Comparison of ENCODE assay signal across 1 cellular context in genomic region chr12:65602579-65603295, GRCh38.
TF ChIP-seq lines count a peak whose summit lies in the region.

No MANE protein-coding gene starts in this region.

TF ChIP-seq in HEK293, 187 proteins besides CTCF, POLR2A, EP300 and RAD21 (continued from another document and continues in another):
- TF ChIP-seq, protein P1, sequence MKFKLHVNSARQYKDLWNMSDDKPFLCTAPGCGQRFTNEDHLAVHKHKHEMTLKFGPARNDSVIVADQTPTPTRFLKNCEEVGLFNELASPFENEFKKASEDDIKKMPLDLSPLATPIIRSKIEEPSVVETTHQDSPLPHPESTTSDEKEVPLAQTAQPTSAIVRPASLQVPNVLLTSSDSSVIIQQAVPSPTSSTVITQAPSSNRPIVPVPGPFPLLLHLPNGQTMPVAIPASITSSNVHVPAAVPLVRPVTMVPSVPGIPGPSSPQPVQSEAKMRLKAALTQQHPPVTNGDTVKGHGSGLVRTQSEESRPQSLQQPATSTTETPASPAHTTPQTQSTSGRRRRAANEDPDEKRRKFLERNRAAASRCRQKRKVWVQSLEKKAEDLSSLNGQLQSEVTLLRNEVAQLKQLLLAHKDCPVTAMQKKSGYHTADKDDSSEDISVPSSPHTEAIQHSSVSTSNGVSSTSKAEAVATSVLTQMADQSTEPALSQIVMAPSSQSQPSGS (tag by site-specific recombination; IDR thresholded peaks at IDR 0.05; ENCODE audit: low read depth), result no peak
- no peak for TF ChIP-seq ZNF677 (tag by site-specific recombination; IDR thresholded peaks at IDR 0.05)
- 0 out of 2 replicates have a peak, but pooled peaks have one; percentile 16 for TF ChIP-seq ZBTB20 (tag by site-specific recombination; IDR thresholded peaks at IDR 0.05)
- no peak for TF ChIP-seq YY1 (tag by site-specific recombination; IDR thresholded peaks at IDR 0.05)
- TF ChIP-seq ZNF555 (tag by site-specific recombination; conservative IDR thresholded peaks at IDR 0.05), result no peak
- no peak for TF ChIP-seq PBX3 (CRISPR knock-in tag; IDR thresholded peaks at IDR 0.05)
- TF ChIP-seq ZNF548 (tag by site-specific recombination; IDR thresholded peaks at IDR 0.05), result no peak
- no peak for TF ChIP-seq ZNF596 (tag by site-specific recombination; IDR thresholded peaks at IDR 0.05)
- peak; percentile 85 for TF ChIP-seq ZNF629 (tag by site-specific recombination; IDR thresholded peaks at IDR 0.05)
- TF ChIP-seq ZNF184 (tag by site-specific recombination; IDR thresholded peaks at IDR 0.05), result no peak; the same call in 1 of the 2 replicates
- no peak for TF ChIP-seq ZNF214 (tag by site-specific recombination; IDR thresholded peaks at IDR 0.05; ENCODE audit: borderline replicate concordance)
- TF ChIP-seq REPIN1 (tag by site-specific recombination; IDR thresholded peaks at IDR 0.05; ENCODE audit: low read depth), result no peak
- TF ChIP-seq ZNF391 (tag by site-specific recombination; IDR thresholded peaks at IDR 0.05; ENCODE audit: borderline replicate concordance, low read depth), result no peak
- TF ChIP-seq ZNF341 (tag by site-specific recombination; IDR thresholded peaks at IDR 0.05; ENCODE audit: low read depth), result peak; percentile 84
- TF ChIP-seq, protein P2, sequence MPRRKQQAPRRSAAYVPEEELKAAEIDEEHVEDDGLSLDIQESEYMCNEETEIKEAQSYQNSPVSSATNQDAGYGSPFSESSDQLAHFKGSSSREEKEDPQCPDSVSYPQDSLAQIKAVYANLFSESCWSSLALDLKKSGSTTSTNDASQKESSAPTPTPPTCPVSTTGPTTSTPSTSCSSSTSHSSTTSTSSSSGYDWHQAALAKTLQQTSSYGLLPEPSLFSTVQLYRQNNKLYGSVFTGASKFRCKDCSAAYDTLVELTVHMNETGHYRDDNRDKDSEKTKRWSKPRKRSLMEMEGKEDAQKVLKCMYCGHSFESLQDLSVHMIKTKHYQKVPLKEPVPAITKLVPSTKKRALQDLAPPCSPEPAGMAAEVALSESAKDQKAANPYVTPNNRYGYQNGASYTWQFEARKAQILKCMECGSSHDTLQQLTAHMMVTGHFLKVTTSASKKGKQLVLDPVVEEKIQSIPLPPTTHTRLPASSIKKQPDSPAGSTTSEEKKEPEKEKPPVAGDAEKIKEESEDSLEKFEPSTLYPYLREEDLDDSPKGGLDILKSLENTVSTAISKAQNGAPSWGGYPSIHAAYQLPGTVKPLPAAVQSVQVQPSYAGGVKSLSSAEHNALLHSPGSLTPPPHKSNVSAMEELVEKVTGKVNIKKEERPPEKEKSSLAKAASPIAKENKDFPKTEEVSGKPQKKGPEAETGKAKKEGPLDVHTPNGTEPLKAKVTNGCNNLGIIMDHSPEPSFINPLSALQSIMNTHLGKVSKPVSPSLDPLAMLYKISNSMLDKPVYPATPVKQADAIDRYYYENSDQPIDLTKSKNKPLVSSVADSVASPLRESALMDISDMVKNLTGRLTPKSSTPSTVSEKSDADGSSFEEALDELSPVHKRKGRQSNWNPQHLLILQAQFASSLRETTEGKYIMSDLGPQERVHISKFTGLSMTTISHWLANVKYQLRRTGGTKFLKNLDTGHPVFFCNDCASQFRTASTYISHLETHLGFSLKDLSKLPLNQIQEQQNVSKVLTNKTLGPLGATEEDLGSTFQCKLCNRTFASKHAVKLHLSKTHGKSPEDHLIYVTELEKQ (tag by site-specific recombination; IDR thresholded peaks at IDR 0.05; ENCODE audit: borderline replicate concordance), result 0 out of 2 replicates have a peak, but pooled peaks have one; percentile 32
- peak; percentile 58 for TF ChIP-seq KLF9 (tag by site-specific recombination; IDR thresholded peaks at IDR 0.05; ENCODE audit: low read depth)
- no peak; the same call in 1 of the 2 replicates for TF ChIP-seq ZNF518A (tag by site-specific recombination; conservative IDR thresholded peaks at IDR 0.05; ENCODE audit: low read depth)
- TF ChIP-seq SP2 (tag by site-specific recombination; IDR thresholded peaks at IDR 0.05), result 0 out of 2 replicates have a peak, but pooled peaks have one; percentile 40
- TF ChIP-seq FEZF1 (tag by site-specific recombination; IDR thresholded peaks at IDR 0.05), result peak; percentile 93
- no peak for TF ChIP-seq ZNF747 (tag by site-specific recombination; IDR thresholded peaks at IDR 0.05)
- TF ChIP-seq ZNF211 (tag by site-specific recombination; IDR thresholded peaks at IDR 0.05; ENCODE audit: low read depth), result no peak
- TF ChIP-seq ZBTB48 (tag by site-specific recombination; IDR thresholded peaks at IDR 0.05), result no peak
- peak; percentile 65; the same call in 1 of the 2 replicates for TF ChIP-seq ZNF843 (tag by site-specific recombination; IDR thresholded peaks at IDR 0.05)
- TF ChIP-seq ZIC2 (tag by site-specific recombination; IDR thresholded peaks at IDR 0.05), result no peak
- no peak for TF ChIP-seq ZNF311 (tag by site-specific recombination; IDR thresholded peaks at IDR 0.05; ENCODE audit: borderline replicate concordance)
- TF ChIP-seq ZBTB10 (tag by site-specific recombination; IDR thresholded peaks at IDR 0.05), result no peak
- no peak; the same call in 1 of the 2 replicates for TF ChIP-seq ZNF362 (tag by site-specific recombination; IDR thresholded peaks at IDR 0.05)
- no peak for TF ChIP-seq ZNF529 (tag by site-specific recombination; IDR thresholded peaks at IDR 0.05; ENCODE audit: insufficient replicate concordance)
- TF ChIP-seq ZNF558 (tag by site-specific recombination; IDR thresholded peaks at IDR 0.05), result no peak
- no peak for TF ChIP-seq ZNF830 (tag by site-specific recombination; IDR thresholded peaks at IDR 0.05; ENCODE audit: low read depth)
- TF ChIP-seq ZNF670 (tag by site-specific recombination; IDR thresholded peaks at IDR 0.05; ENCODE audit: low read depth), result no peak
- peak; percentile 82 for TF ChIP-seq SP7 (tag by site-specific recombination; IDR thresholded peaks at IDR 0.05)
- TF ChIP-seq, protein P3, sequence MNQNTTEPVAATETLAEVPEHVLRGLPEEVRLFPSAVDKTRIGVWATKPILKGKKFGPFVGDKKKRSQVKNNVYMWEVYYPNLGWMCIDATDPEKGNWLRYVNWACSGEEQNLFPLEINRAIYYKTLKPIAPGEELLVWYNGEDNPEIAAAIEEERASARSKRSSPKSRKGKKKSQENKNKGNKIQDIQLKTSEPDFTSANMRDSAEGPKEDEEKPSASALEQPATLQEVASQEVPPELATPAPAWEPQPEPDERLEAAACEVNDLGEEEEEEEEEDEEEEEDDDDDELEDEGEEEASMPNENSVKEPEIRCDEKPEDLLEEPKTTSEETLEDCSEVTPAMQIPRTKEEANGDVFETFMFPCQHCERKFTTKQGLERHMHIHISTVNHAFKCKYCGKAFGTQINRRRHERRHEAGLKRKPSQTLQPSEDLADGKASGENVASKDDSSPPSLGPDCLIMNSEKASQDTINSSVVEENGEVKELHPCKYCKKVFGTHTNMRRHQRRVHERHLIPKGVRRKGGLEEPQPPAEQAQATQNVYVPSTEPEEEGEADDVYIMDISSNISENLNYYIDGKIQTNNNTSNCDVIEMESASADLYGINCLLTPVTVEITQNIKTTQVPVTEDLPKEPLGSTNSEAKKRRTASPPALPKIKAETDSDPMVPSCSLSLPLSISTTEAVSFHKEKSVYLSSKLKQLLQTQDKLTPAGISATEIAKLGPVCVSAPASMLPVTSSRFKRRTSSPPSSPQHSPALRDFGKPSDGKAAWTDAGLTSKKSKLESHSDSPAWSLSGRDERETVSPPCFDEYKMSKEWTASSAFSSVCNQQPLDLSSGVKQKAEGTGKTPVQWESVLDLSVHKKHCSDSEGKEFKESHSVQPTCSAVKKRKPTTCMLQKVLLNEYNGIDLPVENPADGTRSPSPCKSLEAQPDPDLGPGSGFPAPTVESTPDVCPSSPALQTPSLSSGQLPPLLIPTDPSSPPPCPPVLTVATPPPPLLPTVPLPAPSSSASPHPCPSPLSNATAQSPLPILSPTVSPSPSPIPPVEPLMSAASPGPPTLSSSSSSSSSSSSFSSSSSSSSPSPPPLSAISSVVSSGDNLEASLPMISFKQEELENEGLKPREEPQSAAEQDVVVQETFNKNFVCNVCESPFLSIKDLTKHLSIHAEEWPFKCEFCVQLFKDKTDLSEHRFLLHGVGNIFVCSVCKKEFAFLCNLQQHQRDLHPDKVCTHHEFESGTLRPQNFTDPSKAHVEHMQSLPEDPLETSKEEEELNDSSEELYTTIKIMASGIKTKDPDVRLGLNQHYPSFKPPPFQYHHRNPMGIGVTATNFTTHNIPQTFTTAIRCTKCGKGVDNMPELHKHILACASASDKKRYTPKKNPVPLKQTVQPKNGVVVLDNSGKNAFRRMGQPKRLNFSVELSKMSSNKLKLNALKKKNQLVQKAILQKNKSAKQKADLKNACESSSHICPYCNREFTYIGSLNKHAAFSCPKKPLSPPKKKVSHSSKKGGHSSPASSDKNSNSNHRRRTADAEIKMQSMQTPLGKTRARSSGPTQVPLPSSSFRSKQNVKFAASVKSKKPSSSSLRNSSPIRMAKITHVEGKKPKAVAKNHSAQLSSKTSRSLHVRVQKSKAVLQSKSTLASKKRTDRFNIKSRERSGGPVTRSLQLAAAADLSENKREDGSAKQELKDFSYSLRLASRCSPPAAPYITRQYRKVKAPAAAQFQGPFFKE (tag by site-specific recombination; IDR thresholded peaks at IDR 0.05; ENCODE audit: borderline replicate concordance), result no peak
- TF ChIP-seq ZNF248 (tag by site-specific recombination; IDR thresholded peaks at IDR 0.05), result no peak
- TF ChIP-seq, protein P4, sequence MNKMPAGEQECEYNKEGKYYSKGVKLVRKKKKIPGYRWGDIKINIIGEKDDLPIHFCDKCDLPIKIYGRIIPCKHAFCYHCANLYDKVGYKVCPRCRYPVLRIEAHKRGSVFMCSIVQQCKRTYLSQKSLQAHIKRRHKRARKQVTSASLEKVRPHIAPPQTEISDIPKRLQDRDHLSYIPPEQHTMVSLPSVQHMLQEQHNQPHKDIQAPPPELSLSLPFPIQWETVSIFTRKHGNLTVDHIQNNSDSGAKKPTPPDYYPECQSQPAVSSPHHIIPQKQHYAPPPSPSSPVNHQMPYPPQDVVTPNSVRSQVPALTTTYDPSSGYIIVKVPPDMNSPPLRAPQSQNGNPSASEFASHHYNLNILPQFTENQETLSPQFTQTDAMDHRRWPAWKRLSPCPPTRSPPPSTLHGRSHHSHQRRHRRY (tag by site-specific recombination; IDR thresholded peaks at IDR 0.05), result no peak
- no peak for TF ChIP-seq ZNF423 (tag by site-specific recombination; IDR thresholded peaks at IDR 0.05)
